24 cellular contexts compared by ENCODE assay signal in the genomic region with DNA sequence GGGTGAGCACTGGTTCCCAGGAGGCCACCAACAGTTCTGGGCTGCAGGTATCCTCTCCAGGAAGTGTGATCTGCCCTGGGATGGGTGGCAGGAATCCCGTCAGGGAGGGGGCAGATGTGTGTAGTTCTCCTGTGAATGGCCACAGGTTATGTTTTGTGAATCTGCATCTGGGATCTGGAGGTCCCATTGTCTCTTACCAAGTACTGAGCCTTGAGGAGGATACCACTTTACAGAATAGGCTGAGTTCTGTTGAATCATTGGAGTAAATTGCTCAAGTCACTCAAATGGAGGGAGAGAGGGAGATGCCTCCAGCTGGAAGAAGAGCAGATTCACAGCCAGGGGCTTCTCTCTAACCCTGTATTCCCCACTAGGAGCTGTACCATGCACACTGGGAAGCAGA.
DNase-seq lines count a peak whose midpoint lies in the region; ATAC-seq, FAIRE-seq and TF ChIP-seq lines count a peak whose summit lies in the region.
"Had no signal": no experiment of that assay in that cellular context is flagged by ENCODE, and none has a peak within 500 bp of the region (broad histone marks: within the 10 kb centered on the region; RNA-seq: fewer than 3 reads in every experiment).

No MANE protein-coding gene starts in this region.

- intact Hi-C loops in activated CD4-positive, alpha-beta memory T cell treated with anti-CD3 and anti-CD28 coated beads for 36 hours (cut with micrococcal nuclease), result no loop called here
- intact Hi-C loops in activated T-helper 1 cell treated with anti-CD3 and anti-CD28 coated beads, Interleukin-12 subunit alpha, Interleukin-12 subunit beta, Interleukin-2, Interleukin-4 antibody, amounts not matched to agents 30 ng/mL and 10 ng/mL and 1 ng/mL, durations not matched to agents 14 hours and 24 hours and 36 hours (cut with micrococcal nuclease), result no loop called here

- H3K27ac ChIP-seq in 22Rv1, result peak overlapping the region; percentile 85; the same call in 1 of the 2 replicates
- H3K27ac ChIP-seq: BLaER1 had no signal

- DNase-seq in T-helper 17 cell (no peak), islet precursor cell (peak; percentile 8), urothelium cell line (ENCODE audit: low spot score) (no peak)
- DNase-seq in activated CD4-positive, alpha-beta memory T cell treated with anti-CD3 and anti-CD28 coated beads for 36 hours, result no peak
- DNase-seq in activated T-helper 1 cell treated with anti-CD3 and anti-CD28 coated beads, Interleukin-12 subunit alpha, Interleukin-12 subunit beta, Interleukin-2, Interleukin-4 antibody, amounts not matched to agents 30 ng/mL and 10 ng/mL and 1 ng/mL, durations not matched to agents 14 hours and 24 hours and 36 hours (ENCODE audit: low spot score), result no peak
- DNase-seq: 8988T; ACHN; BE2C; C1 segment of cervical spinal cord; CD4-positive, alpha-beta memory T cell; CD4-positive, CD25-positive, alpha-beta regulatory T cell; CD8-positive, alpha-beta memory T cell; COR-L47; DMS79 treated with DMSO at 0.1 percent for 48 hours; GF-D8 had no signal

- H3K27ac Mint-ChIP-seq in T-helper 17 cell, result peak overlapping the region; percentile 22
- H3K27ac Mint-ChIP-seq in activated CD4-positive, alpha-beta memory T cell treated with anti-CD3 and anti-CD28 coated beads for 36 hours, result no peak overlapping the region
- no peak overlapping the region for H3K27ac Mint-ChIP-seq in activated T-helper 1 cell treated with anti-CD3 and anti-CD28 coated beads, Interleukin-12 subunit alpha, Interleukin-12 subunit beta, Interleukin-2, Interleukin-4 antibody, amounts not matched to agents 30 ng/mL and 10 ng/mL and 1 ng/mL, durations not matched to agents 14 hours and 24 hours and 36 hours
- H3K27ac Mint-ChIP-seq: CD14-positive monocyte; CD4-positive, alpha-beta memory T cell; CD4-positive, CD25-positive, alpha-beta regulatory T cell; CD8-positive, alpha-beta memory T cell had no signal

- H3K9me3 Mint-ChIP-seq in activated CD4-positive, alpha-beta memory T cell treated with anti-CD3 and anti-CD28 coated beads for 36 hours, result no peaks in the 10 kb centered on the region
- H3K9me3 Mint-ChIP-seq in activated T-helper 1 cell treated with anti-CD3 and anti-CD28 coated beads, Interleukin-12 subunit alpha, Interleukin-12 subunit beta, Interleukin-2, Interleukin-4 antibody, amounts not matched to agents 30 ng/mL and 10 ng/mL and 1 ng/mL, durations not matched to agents 14 hours and 24 hours and 36 hours, result peaks cover 11% of the 10 kb centered on the region
- H3K9me3 Mint-ChIP-seq: CD8-positive, alpha-beta memory T cell had no signal

- H3K27me3 Mint-ChIP-seq in T-helper 17 cell, result peaks cover 4% of the 10 kb centered on the region
- no peaks in the 10 kb centered on the region for H3K27me3 Mint-ChIP-seq in activated CD4-positive, alpha-beta memory T cell treated with anti-CD3 and anti-CD28 coated beads for 36 hours
- no peaks in the 10 kb centered on the region for H3K27me3 Mint-ChIP-seq in activated T-helper 1 cell treated with anti-CD3 and anti-CD28 coated beads, Interleukin-12 subunit alpha, Interleukin-12 subunit beta, Interleukin-2, Interleukin-4 antibody, amounts not matched to agents 30 ng/mL and 10 ng/mL and 1 ng/mL, durations not matched to agents 14 hours and 24 hours and 36 hours (ENCODE audit: insufficient read depth)

- POLR2A ChIA-PET in activated CD4-positive, alpha-beta memory T cell treated with anti-CD3 and anti-CD28 coated beads for 36 hours (lab: Charles Lee), result no interaction called here

- CTCF ChIA-PET in activated CD4-positive, alpha-beta memory T cell treated with anti-CD3 and anti-CD28 coated beads for 36 hours (lab: Charles Lee), result no interaction called here

- no peaks in the 10 kb centered on the region for H3K4me1 Mint-ChIP-seq in T-helper 17 cell
- no peaks in the 10 kb centered on the region for H3K4me1 Mint-ChIP-seq in activated CD4-positive, alpha-beta memory T cell treated with anti-CD3 and anti-CD28 coated beads for 36 hours (ENCODE audit: low read depth)
- H3K4me1 Mint-ChIP-seq in activated T-helper 1 cell treated with anti-CD3 and anti-CD28 coated beads, Interleukin-12 subunit alpha, Interleukin-12 subunit beta, Interleukin-2, Interleukin-4 antibody, amounts not matched to agents 30 ng/mL and 10 ng/mL and 1 ng/mL, durations not matched to agents 14 hours and 24 hours and 36 hours (ENCODE audit: low read depth), result no peaks in the 10 kb centered on the region
- H3K4me1 Mint-ChIP-seq: CD14-positive monocyte; CD4-positive, alpha-beta memory T cell; CD4-positive, CD25-positive, alpha-beta regulatory T cell; CD8-positive, alpha-beta memory T cell had no signal

- H3K36me3 Mint-ChIP-seq in T-helper 17 cell (ENCODE audit: low read depth), result peaks cover 3% of the 10 kb centered on the region
- H3K36me3 Mint-ChIP-seq in activated CD4-positive, alpha-beta memory T cell treated with anti-CD3 and anti-CD28 coated beads for 36 hours, result no peaks in the 10 kb centered on the region
- H3K36me3 Mint-ChIP-seq in activated T-helper 1 cell treated with anti-CD3 and anti-CD28 coated beads, Interleukin-12 subunit alpha, Interleukin-12 subunit beta, Interleukin-2, Interleukin-4 antibody, amounts not matched to agents 30 ng/mL and 10 ng/mL and 1 ng/mL, durations not matched to agents 14 hours and 24 hours and 36 hours (ENCODE audit: low read depth), result no peaks in the 10 kb centered on the region
- H3K36me3 Mint-ChIP-seq: CD14-positive monocyte; CD4-positive, alpha-beta memory T cell; CD4-positive, CD25-positive, alpha-beta regulatory T cell; CD8-positive, alpha-beta memory T cell had no signal

- TF ChIP-seq CTCF in 22Rv1 (IDR thresholded peaks at IDR 0.05), result no peak

- H3K4me3 Mint-ChIP-seq in T-helper 17 cell, result no peak overlapping the region
- no peak overlapping the region for H3K4me3 Mint-ChIP-seq in activated CD4-positive, alpha-beta memory T cell treated with anti-CD3 and anti-CD28 coated beads for 36 hours
- no peak overlapping the region for H3K4me3 Mint-ChIP-seq in activated T-helper 1 cell treated with anti-CD3 and anti-CD28 coated beads, Interleukin-12 subunit alpha, Interleukin-12 subunit beta, Interleukin-2, Interleukin-4 antibody, amounts not matched to agents 30 ng/mL and 10 ng/mL and 1 ng/mL, durations not matched to agents 14 hours and 24 hours and 36 hours
- H3K4me3 Mint-ChIP-seq: CD14-positive monocyte; CD4-positive, alpha-beta memory T cell; CD4-positive, CD25-positive, alpha-beta regulatory T cell; CD8-positive, alpha-beta memory T cell had no signal

- no peaks in the 10 kb centered on the region for H3K9me3 ChIP-seq in T-helper 17 cell (ENCODE audit: control insufficient read depth, low read length, poor library complexity, severe bottlenecking)
- H3K9me3 ChIP-seq: BE2C, BLaER1 had no signal

- FAIRE-seq in urothelium cell line (lab: Jason Lieb, UNC), result peak; percentile 76
- FAIRE-seq: A204.1, D721Med, G401.6, GM12891 had no signal

- ATAC-seq in T-helper 17 cell (no peak), HG02852 (IDR thresholded peaks at IDR 0.05; ENCODE audit: unreplicated experiment) (no peak), GM19397 (IDR thresholded peaks at IDR 0.05; ENCODE audit: unreplicated experiment) (no peak)
